12 cellular contexts compared by ENCODE assay signal in the genomic region with DNA sequence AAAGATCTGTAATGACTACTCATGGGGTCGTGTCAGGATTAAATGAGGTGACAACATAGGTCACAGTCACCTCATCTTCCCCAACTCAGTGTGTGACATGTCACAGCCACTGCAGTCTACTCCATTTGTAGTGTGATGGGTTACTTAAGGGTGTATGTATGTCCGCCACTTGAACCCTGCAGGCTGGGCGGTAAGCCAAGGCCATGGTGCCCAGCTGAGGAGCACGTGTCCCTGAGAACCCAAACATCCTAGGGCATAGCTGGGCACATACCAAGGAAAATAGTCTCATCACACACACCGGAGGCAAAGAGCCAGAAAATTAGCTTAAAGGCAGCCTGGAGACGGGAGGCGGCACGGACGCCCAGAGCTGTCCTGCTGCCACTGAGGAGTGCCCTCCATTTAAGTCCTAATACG. TPM values are rescaled to one million over a fixed set of nuclear protein-coding genes. Genes with fewer than 3 reads are reported as not detected.
A peak's percentile ranks its signal among the peaks of the same experiment; 100 is the strongest.
DNase-seq lines count a peak whose midpoint lies in the region; ATAC-seq and TF ChIP-seq lines count a peak whose summit lies in the region.
"Had no signal": no experiment of that assay in that cellular context is flagged by ENCODE, and none has a peak within 500 bp of the region (broad histone marks: within the 10 kb centered on the region; RNA-seq: fewer than 3 reads in every experiment).

No MANE protein-coding gene starts in this region.

- H3K4me1 Mint-ChIP-seq in WTC11: peaks cover 49% of the 10 kb centered on the region

- H3K4me3 Mint-ChIP-seq in WTC11: no peak overlapping the region

- H3K27me3 Mint-ChIP-seq in WTC11 (ENCODE audit: low read depth): no peaks in the 10 kb centered on the region

- no peaks in the 10 kb centered on the region for H3K36me3 ChIP-seq in psoas muscle (ENCODE audit: insufficient read depth in 1 of 2, low read depth in 1 of 2)

- 40 to 64% (median 52%) methylated on average over 10 of the region's 10 CpGs for WGBS in psoas muscle, 3 donors

- peak overlapping the region; percentile 31; the same call in 1 of the 2 replicates for H3K27ac Mint-ChIP-seq in WTC11

- intact Hi-C loops in psoas muscle (cut with DNase I): loop anchor here in 1 of 2 donors (10.0 kb wide), 1 partner anchor 162 kb away; no protein-coding TSS in a partner anchor

- H3K9me3 ChIP-seq in psoas muscle: no peaks in the 10 kb centered on the region

- no peak overlapping the region for H3K4me3 ChIP-seq in psoas muscle

- DNase-seq in Daoy (ENCODE audit: low read depth) (peak; percentile 60), WTC11 (ENCODE audit: low spot score) (no peak), foreskin keratinocyte (peak; percentile 32 to 64), psoas muscle (no peak), AG08395 (ENCODE audit: low spot score) (no peak), NAMALWA (ENCODE audit: low spot score) (no peak), NCI-H2081 (lab: John Stamatoyannopoulos, UW) (no peak)
- DNase-seq: activated effector memory CD4-positive, alpha-beta T cell treated with Interleukin-2 at 50 U/mL for 16 hours; effector memory CD4-positive, alpha-beta T cell; NCI-H526 treated with DMSO at 0.1 percent for 48 hours; T-helper 9 cell had no signal

- no peak for ATAC-seq in WTC11
- no peak for ATAC-seq in foreskin keratinocyte
- peak; percentile 12 to 78 (median 40) for ATAC-seq in psoas muscle
- ATAC-seq in GM21367 (IDR thresholded peaks at IDR 0.05; ENCODE audit: unreplicated experiment): no peak

- CTCF ChIA-PET in WTC11 (lab: Charles Lee): interaction anchor here (0.7 to 2.2 kb wide), 3 partner anchors 30 to 92 kb away, joined by 3 to 7 read pairs (median 3); partner anchors contain the start of gene ACBD4

- POLR2A ChIA-PET in WTC11 (lab: Charles Lee): no interaction called here

- TF ChIP-seq CTCF in WTC11 (IDR thresholded peaks at IDR 0.05): no peak
- TF ChIP-seq CTCF in foreskin keratinocyte (conservative IDR thresholded peaks at IDR 0.05): no peak
- TF ChIP-seq CTCF in psoas muscle (IDR thresholded peaks at IDR 0.05): no peak

- H3K9me3 Mint-ChIP-seq in WTC11: no peaks in the 10 kb centered on the region

- H3K27me3 ChIP-seq in foreskin keratinocyte: no peaks in the 10 kb centered on the region
- H3K27me3 ChIP-seq in psoas muscle (ENCODE audit: insufficient read depth in 3 of 3, low read length in 2 of 3): no peaks in the 10 kb centered on the region

- no peaks in the 10 kb centered on the region for H3K36me3 Mint-ChIP-seq in WTC11

- H3K4me1 ChIP-seq in foreskin keratinocyte (peaks cover 34% of the 10 kb centered on the region), psoas muscle (peaks cover 43% of the 10 kb centered on the region)

- H3K27ac ChIP-seq in foreskin keratinocyte (peak overlapping the region; percentile 97), psoas muscle (no peak overlapping the region)

TF ChIP-seq in WTC11, 78 proteins besides CTCF, POLR2A, EP300 and RAD21:
- no peak for TF ChIP-seq RORB (CRISPR knock-in tag; IDR thresholded peaks at IDR 0.05)

RNA-seq across cellular contexts. Expression of gene DCAKD, which starts 8.2 kb away (rescaled TPM):
- total RNA-seq in Daoy (2014; rRNA removed; shearing (Covaris generic)): 25.7 and 47.8 TPM in 2 replicates
- total RNA-seq in WTC11 (2021) (57.7 to 59.2 TPM (median 58.7 TPM) in 3 replicates), foreskin keratinocyte (30.4 and 30.8 TPM in 2 replicates), psoas muscle (10 to 100 TPM in 3 of 4 donors, 1 to 10 TPM in 1; 6.9 to 13.5 (median 11.0) TPM)
- polyA plus RNA-seq in foreskin keratinocyte (19.8 and 21.1 TPM in 2 replicates), psoas muscle (10 to 100 TPM in 1 of 3 donors, 1 to 10 TPM in 2; 6.4 to 14.2 (median 8.4) TPM)

RNA-seq across cellular contexts. Expression of gene NMT1, which starts 17.8 kb away (rescaled TPM):
- total RNA-seq in Daoy (2014; rRNA removed; shearing (Covaris generic)): 112 and 640 TPM in 2 replicates
- total RNA-seq in WTC11 (2021) (152 to 162 TPM (median 153 TPM) in 3 replicates), foreskin keratinocyte (90.9 and 109 TPM in 2 replicates), psoas muscle (100 to 1,000 TPM in 2 of 4 donors, 10 to 100 TPM in 2; 73.3 to 164 (median 93.1) TPM)
- polyA plus RNA-seq in foreskin keratinocyte (188 and 193 TPM in 2 replicates), psoas muscle (10 to 100 TPM; 58.0 to 79.7 (median 68.3) TPM)

Comparison
In these comparisons a context has a peak if more than half of its experiments do, and no peak if none do; other contexts are left out.
1. DNase-seq: peak in Daoy (single experiment) and foreskin keratinocyte (2 of 2); none in WTC11 (single experiment), psoas muscle (0 of 2), AG08395 (single experiment), NAMALWA (single experiment) and NCI-H2081 (0 of 2).
2. ATAC-seq: peak in psoas muscle (4 of 4); none in WTC11 (single experiment), foreskin keratinocyte (single experiment) and GM21367 (single experiment).